Comparison of ENCODE assay signal across 14 cellular contexts in genomic region chr10:117334921-117335320, GRCh38. TPM values are rescaled to one million over a fixed set of nuclear protein-coding genes. Genes with fewer than 3 reads are reported as not detected.
A peak's percentile ranks its signal among the peaks of the same experiment; 100 is the strongest.
DNase-seq lines count a peak whose midpoint lies in the region; ATAC-seq lines count a peak whose summit lies in the region.
"Had no signal": no experiment of that assay in that cellular context is flagged by ENCODE, and none has a peak within 500 bp of the region (broad histone marks: within the 10 kb centered on the region; RNA-seq: fewer than 3 reads in every experiment).

No MANE protein-coding gene starts in this region.

- intact Hi-C loops in dendritic cell treated with granulocyte-macrophage colony-stimulating factor and Interleukin-4, amounts not matched to agents 40 ng/mL and 50 ng/mL, for 4 days (cut with micrococcal nuclease), result no loop called here

- peaks cover 12% of the 10 kb centered on the region for H3K9me3 Mint-ChIP-seq in dendritic cell treated with granulocyte-macrophage colony-stimulating factor and Interleukin-4, amounts not matched to agents 40 ng/mL and 50 ng/mL, for 4 days

- peaks cover 43% of the 10 kb centered on the region for H3K36me3 Mint-ChIP-seq in dendritic cell treated with granulocyte-macrophage colony-stimulating factor and Interleukin-4, amounts not matched to agents 40 ng/mL and 50 ng/mL, for 4 days (ENCODE audit: low read depth)

- no peak overlapping the region for H3K4me3 Mint-ChIP-seq in dendritic cell treated with granulocyte-macrophage colony-stimulating factor and Interleukin-4, amounts not matched to agents 40 ng/mL and 50 ng/mL, for 4 days
- H3K4me3 Mint-ChIP-seq: CD4-positive, CD25-positive, alpha-beta regulatory T cell had no signal

- DNase-seq in NCI-H1105 treated with DMSO at 0.1 percent for 48 hours (lab: John Stamatoyannopoulos, UW) (peak; percentile 10), NCI-H1105 (lab: John Stamatoyannopoulos, UW) (no peak), NCI-H69 (lab: John Stamatoyannopoulos, UW) (peak; percentile 11), lung microvascular endothelial cell (ENCODE audit: low read depth in 2 of 2) (peak; percentile 10 to 32), CD1c-positive myeloid dendritic cell (ENCODE audit: extremely low spot score) (no peak)
- no peak for DNase-seq in activated T-cell treated with anti-CD3 and anti-CD28 coated beads, Interleukin-2, amount 50 U/mL, for 48 hours
- DNase-seq: 8988T; AML-193; CD4-positive, CD25-positive, alpha-beta regulatory T cell; DMS79; GM23248 had no signal

- H3K27me3 Mint-ChIP-seq in dendritic cell treated with granulocyte-macrophage colony-stimulating factor and Interleukin-4, amounts not matched to agents 40 ng/mL and 50 ng/mL, for 4 days, result no peaks in the 10 kb centered on the region
- H3K27me3 Mint-ChIP-seq: CD4-positive, CD25-positive, alpha-beta regulatory T cell had no signal

- H3K4me1 Mint-ChIP-seq in dendritic cell treated with granulocyte-macrophage colony-stimulating factor and Interleukin-4, amounts not matched to agents 40 ng/mL and 50 ng/mL, for 4 days (ENCODE audit: low read depth), result peaks cover 28% of the 10 kb centered on the region

- H3K27ac Mint-ChIP-seq in dendritic cell treated with granulocyte-macrophage colony-stimulating factor and Interleukin-4, amounts not matched to agents 40 ng/mL and 50 ng/mL, for 4 days, result peak overlapping the region; percentile 15

- ATAC-seq in HG03354 (IDR thresholded peaks at IDR 0.05; ENCODE audit: poor library complexity, severe bottlenecking, unreplicated experiment), result no peak
- ATAC-seq: HCT116 had no signal

RNA-seq across cellular contexts. Expression of gene PDZD8, which starts 40.3 kb away (rescaled TPM):
- 8.3 and 13.1 TPM in 2 replicates for total RNA-seq in lung microvascular endothelial cell

Comparison
In these comparisons a context has a peak if more than half of its experiments do, and no peak if none do; other contexts are left out.
1. DNase-seq: peak in NCI-H1105 treated with DMSO at 0.1 percent for 48 hours (single experiment), NCI-H69 (single experiment) and lung microvascular endothelial cell (2 of 2); none in NCI-H1105 (single experiment), CD1c-positive myeloid dendritic cell (single experiment) and activated T-cell treated with anti-CD3 and anti-CD28 coated beads, Interleukin-2, amount 50 U/mL, for 48 hours (0 of 2).